ENCODE assay signal across 1 cellular context in the genomic region with DNA sequence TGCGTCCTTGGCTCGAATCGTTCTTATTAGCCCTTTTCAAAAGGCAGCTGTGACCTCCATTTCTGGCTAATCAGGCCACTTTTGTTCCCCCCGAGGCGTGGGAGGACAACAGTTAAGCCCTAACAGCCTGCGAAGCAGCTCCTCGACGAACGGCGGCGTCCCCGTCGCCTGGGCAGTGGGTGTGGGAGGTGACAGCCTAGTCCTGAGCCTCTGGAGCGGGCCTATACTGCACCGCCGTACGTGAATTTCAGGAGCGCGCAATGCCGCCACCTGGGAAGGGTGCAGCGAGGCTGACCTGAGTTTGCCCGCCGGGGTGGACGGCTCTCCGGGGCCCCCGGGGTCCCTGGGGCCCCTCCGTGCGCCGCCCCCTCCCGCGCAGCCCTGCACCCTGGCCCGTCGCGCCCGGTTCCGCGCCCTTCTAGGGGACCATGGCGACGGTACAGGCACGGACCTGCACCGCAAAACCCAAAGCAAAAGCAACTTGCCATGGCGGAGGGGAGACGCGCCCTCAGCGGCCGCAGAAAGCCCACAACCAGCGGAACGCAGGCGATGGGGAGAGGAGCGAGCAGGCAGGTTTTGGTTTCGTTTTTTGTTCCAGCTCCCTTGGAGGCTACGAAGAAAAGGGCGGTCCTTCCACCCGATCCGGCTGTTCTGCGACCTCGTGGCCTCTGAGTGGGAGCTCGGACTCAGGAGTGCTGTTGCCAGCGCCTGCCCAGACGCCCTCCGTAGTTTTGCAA.
A peak's percentile ranks its signal among the peaks of the same experiment; 100 is the strongest.
TF ChIP-seq lines count a peak whose summit lies in the region.

Gene RBM43 (minus strand): TSS at position 624 of the 737 bp plus-strand sequence. CDS start 136 bp downstream, at position 488.

TF ChIP-seq in HepG2, 621 proteins besides CTCF, POLR2A, EP300 and RAD21 (continued from another document and continues in another):
- TF ChIP-seq, protein P1, sequence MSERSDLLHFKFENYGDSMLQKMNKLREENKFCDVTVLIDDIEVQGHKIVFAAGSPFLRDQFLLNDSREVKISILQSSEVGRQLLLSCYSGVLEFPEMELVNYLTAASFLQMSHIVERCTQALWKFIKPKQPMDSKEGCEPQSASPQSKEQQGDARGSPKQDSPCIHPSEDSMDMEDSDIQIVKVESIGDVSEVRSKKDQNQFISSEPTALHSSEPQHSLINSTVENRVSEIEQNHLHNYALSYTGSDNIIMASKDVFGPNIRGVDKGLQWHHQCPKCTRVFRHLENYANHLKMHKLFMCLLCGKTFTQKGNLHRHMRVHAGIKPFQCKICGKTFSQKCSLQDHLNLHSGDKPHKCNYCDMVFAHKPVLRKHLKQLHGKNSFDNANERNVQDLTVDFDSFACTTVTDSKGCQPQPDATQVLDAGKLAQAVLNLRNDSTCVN (CRISPR knock-in tag; IDR thresholded peaks at IDR 0.05; ENCODE audit: borderline replicate concordance): 0 out of 2 replicates have a peak, but pooled peaks have one; percentile 55
- 0 out of 2 replicates have a peak, but pooled peaks have one; percentile 52 for TF ChIP-seq TAF1 (CRISPR knock-in tag; IDR thresholded peaks at IDR 0.05)
- no peak for TF ChIP-seq HNF1A (IDR thresholded peaks at IDR 0.05; ENCODE audit: low read depth)
- TF ChIP-seq HNF1A (CRISPR knock-in tag; IDR thresholded peaks at IDR 0.05; ENCODE audit: borderline replicate concordance): 0 out of 2 replicates have a peak, but pooled peaks have one; percentile 52
- TF ChIP-seq, protein P2, sequence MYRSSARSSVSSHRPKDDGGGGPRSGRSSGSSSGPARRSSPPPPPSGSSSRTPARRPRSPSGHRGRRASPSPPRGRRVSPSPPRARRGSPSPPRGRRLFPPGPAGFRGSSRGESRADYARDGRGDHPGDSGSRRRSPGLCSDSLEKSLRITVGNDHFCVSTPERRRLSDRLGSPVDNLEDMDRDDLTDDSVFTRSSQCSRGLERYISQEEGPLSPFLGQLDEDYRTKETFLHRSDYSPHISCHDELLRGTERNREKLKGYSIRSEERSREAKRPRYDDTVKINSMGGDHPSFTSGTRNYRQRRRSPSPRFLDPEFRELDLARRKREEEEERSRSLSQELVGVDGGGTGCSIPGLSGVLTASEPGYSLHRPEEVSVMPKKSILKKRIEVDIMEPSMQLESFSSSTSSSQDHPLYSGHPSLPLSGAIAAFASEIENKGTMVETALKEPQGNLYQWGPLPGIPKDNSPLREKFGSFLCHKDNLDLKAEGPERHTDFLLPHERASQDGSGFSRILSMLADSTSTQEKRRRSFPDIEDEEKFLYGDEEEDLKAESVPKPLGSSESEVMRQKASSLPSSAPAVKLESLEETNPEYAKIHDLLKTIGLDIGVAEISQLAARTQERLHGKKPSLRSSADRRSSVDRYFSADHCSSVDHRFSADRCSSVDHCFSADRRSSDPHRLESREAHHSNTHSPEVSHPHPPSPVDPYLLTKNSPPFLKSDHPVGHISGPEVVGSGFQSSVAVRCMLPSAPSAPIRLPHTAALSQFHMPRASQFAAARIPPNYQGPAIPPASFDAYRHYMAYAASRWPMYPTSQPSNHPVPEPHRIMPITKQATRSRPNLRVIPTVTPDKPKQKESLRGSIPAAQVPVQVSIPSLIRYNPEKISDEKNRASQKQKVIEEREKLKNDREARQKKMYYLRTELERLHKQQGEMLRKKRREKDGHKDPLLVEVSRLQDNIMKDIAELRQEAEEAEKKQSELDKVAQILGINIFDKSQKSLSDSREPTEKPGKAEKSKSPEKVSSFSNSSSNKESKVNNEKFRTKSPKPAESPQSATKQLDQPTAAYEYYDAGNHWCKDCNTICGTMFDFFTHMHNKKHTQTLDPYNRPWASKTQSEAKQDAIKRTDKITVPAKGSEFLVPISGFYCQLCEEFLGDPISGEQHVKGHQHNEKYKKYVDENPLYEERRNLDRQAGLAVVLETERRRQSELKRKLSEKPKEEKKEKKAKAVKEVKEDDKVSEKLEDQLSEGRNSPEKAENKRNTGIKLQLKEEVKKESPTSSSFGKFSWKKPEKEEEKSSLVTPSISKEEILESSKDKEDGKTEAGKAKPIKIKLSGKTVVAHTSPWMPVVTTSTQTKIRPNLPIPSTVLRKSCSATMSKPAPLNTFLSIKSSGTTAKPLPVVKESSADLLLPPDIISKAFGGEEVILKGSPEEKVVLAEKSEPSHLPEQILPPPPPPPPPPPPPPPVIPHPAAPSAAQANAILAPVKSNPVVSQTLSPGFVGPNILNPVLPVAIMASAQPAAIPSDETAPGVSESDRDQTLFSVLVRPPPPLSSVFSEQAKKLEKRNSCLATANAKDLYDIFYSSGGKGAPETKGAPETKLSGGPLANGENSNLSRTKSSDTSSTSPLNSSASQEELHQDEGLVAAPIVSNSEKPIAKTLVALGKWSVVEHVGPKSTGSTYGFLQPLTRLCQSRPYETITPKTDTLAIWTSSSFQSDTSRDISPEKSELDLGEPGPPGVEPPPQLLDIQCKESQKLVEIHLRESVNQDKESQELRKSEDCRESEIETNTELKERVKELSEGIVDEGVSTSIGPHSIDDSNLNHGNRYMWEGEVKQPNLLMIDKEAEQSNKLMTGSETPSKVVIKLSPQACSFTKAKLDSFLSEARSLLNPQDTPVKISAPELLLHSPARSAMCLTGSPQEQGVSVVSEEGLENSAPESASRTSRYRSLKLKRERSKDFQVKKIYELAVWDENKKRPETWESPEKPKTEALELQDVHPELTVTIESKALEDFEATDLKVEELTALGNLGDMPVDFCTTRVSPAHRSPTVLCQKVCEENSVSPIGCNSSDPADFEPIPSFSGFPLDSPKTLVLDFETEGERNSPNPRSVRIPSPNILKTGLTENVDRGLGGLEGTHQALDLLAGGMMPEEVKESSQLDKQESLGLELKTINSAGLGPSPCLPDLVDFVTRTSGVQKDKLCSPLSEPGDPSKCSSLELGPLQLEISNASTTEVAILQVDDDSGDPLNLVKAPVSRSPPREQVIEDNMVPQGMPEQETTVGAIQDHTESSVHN (CRISPR knock-in tag; IDR thresholded peaks at IDR 0.05): peak; percentile 21; the same call in 1 of the 2 replicates
- TF ChIP-seq, protein P3, sequence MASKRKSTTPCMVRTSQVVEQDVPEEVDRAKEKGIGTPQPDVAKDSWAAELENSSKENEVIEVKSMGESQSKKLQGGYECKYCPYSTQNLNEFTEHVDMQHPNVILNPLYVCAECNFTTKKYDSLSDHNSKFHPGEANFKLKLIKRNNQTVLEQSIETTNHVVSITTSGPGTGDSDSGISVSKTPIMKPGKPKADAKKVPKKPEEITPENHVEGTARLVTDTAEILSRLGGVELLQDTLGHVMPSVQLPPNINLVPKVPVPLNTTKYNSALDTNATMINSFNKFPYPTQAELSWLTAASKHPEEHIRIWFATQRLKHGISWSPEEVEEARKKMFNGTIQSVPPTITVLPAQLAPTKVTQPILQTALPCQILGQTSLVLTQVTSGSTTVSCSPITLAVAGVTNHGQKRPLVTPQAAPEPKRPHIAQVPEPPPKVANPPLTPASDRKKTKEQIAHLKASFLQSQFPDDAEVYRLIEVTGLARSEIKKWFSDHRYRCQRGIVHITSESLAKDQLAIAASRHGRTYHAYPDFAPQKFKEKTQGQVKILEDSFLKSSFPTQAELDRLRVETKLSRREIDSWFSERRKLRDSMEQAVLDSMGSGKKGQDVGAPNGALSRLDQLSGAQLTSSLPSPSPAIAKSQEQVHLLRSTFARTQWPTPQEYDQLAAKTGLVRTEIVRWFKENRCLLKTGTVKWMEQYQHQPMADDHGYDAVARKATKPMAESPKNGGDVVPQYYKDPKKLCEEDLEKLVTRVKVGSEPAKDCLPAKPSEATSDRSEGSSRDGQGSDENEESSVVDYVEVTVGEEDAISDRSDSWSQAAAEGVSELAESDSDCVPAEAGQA (IDR thresholded peaks at IDR 0.05; ENCODE audit: low read depth): no peak
- TF ChIP-seq, protein P3 (CRISPR knock-in tag; IDR thresholded peaks at IDR 0.05; ENCODE audit: borderline replicate concordance): 0 out of 2 replicates have a peak, but pooled peaks have one; percentile 72
- peak; percentile 56 for TF ChIP-seq ARNTL (CRISPR knock-in tag; IDR thresholded peaks at IDR 0.05)
- TF ChIP-seq GTF3A (CRISPR knock-in tag; conservative IDR thresholded peaks at IDR 0.05): peak; percentile 76; the same call in 1 of the 2 replicates
- TF ChIP-seq NFE2L2 (IDR thresholded peaks at IDR 0.05; ENCODE audit: low read length): no peak
- TF ChIP-seq DRAP1 (CRISPR knock-in tag; IDR thresholded peaks at IDR 0.05): no peak
- TF ChIP-seq ZNF83 (CRISPR knock-in tag; IDR thresholded peaks at IDR 0.05; ENCODE audit: borderline replicate concordance): peak; percentile 81; the same call in 1 of the 2 replicates
- 0 out of 2 replicates have a peak, but pooled peaks have one; percentile 80 for TF ChIP-seq ZSCAN30 (CRISPR knock-in tag; IDR thresholded peaks at IDR 0.05)
- TF ChIP-seq IRF2 (CRISPR knock-in tag; IDR thresholded peaks at IDR 0.05): peak; percentile 85
- TF ChIP-seq TMF1 (CRISPR knock-in tag; IDR thresholded peaks at IDR 0.05; ENCODE audit: low read depth): 0 out of 2 replicates have a peak, but pooled peaks have one; percentile 77
- TF ChIP-seq ZNF891 (CRISPR knock-in tag; IDR thresholded peaks at IDR 0.05): peak; percentile 71
- TF ChIP-seq, protein P4, sequence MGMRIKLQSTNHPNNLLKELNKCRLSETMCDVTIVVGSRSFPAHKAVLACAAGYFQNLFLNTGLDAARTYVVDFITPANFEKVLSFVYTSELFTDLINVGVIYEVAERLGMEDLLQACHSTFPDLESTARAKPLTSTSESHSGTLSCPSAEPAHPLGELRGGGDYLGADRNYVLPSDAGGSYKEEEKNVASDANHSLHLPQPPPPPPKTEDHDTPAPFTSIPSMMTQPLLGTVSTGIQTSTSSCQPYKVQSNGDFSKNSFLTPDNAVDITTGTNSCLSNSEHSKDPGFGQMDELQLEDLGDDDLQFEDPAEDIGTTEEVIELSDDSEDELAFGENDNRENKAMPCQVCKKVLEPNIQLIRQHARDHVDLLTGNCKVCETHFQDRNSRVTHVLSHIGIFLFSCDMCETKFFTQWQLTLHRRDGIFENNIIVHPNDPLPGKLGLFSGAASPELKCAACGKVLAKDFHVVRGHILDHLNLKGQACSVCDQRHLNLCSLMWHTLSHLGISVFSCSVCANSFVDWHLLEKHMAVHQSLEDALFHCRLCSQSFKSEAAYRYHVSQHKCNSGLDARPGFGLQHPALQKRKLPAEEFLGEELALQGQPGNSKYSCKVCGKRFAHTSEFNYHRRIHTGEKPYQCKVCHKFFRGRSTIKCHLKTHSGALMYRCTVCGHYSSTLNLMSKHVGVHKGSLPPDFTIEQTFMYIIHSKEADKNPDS (CRISPR knock-in tag; IDR thresholded peaks at IDR 0.05): peak; percentile 49; the same call in 1 of the 2 replicates
- TF ChIP-seq, protein P5, sequence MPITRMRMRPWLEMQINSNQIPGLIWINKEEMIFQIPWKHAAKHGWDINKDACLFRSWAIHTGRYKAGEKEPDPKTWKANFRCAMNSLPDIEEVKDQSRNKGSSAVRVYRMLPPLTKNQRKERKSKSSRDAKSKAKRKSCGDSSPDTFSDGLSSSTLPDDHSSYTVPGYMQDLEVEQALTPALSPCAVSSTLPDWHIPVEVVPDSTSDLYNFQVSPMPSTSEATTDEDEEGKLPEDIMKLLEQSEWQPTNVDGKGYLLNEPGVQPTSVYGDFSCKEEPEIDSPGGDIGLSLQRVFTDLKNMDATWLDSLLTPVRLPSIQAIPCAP (CRISPR knock-in tag; IDR thresholded peaks at IDR 0.05; ENCODE audit: low read depth): peak; percentile 51; the same call in 1 of the 2 replicates
- TF ChIP-seq ESRRA (CRISPR knock-in tag; IDR thresholded peaks at IDR 0.05; ENCODE audit: low read depth): 0 out of 2 replicates have a peak, but pooled peaks have one; percentile 47
- peak; percentile 28; the same call in 1 of the 2 replicates for TF ChIP-seq ZSCAN12 (CRISPR knock-in tag; IDR thresholded peaks at IDR 0.05)
- TF ChIP-seq ZNF451 (CRISPR knock-in tag; IDR thresholded peaks at IDR 0.05): peak; percentile 86; the same call in 1 of the 2 replicates
